ENCODE assay signal across 9 cellular contexts in genomic region chr9:112020680-112021596, GRCh38.
DNase-seq lines count a peak whose midpoint lies in the region; ATAC-seq and TF ChIP-seq lines count a peak whose summit lies in the region.
"Had no signal": no experiment of that assay in that cellular context is flagged by ENCODE, and none has a peak within 500 bp of the region (broad histone marks: within the 10 kb centered on the region; RNA-seq: fewer than 3 reads in every experiment).

No MANE protein-coding gene starts in this region.

- no peak for TF ChIP-seq CTCF in liver (IDR thresholded peaks at IDR 0.05; ENCODE audit: low read depth, low read length, missing input control)

- no peaks in the 10 kb centered on the region for H3K27me3 ChIP-seq in liver (ENCODE audit: control insufficient read depth in 4 of 4, insufficient read depth in 4 of 4, low read length in 3 of 4)

- peaks cover 0 to 26% (median 7%) of the 10 kb centered on the region in 4 donors for H3K4me1 ChIP-seq in liver (ENCODE audit: control insufficient read depth in 4 of 4, insufficient read depth in 4 of 4, low read length in 3 of 4)

- H3K4me3 ChIP-seq in liver (ENCODE audit: low read depth in 1 of 3, low read length in 3 of 3), result no peak overlapping the region

- 61% methylated on average over 12 of the region's 12 CpGs for WGBS in liver

- H3K27ac ChIP-seq in liver (ENCODE audit: low read depth in 1 of 2, low read length in 2 of 2), result peak overlapping the region; percentile 81 to 94

- peak overlapping the region; percentile 12 to 69 for H3K9ac ChIP-seq in liver (ENCODE audit: low read depth in 1 of 2, low read length in 2 of 2)

- no peak for TF ChIP-seq POLR2A in GM18505 (IDR thresholded peaks at IDR 0.05; ENCODE audit: borderline replicate concordance, extremely low read depth, insufficient read depth, insufficient read length)

- peak; percentile 46 for ATAC-seq in GM18505 (IDR thresholded peaks at IDR 0.05; ENCODE audit: unreplicated experiment)
- peak; percentile 63 for ATAC-seq in HG02678 (IDR thresholded peaks at IDR 0.05; ENCODE audit: unreplicated experiment)
- peak; percentile 82 for ATAC-seq in SK-N-SH treated with all-trans-retinoic acid at 6 μM for 48 hours

- DNase-seq in germinal center (ENCODE audit: low spot score) (no peak), SHP77 (lab: John Stamatoyannopoulos, UW) (no peak)
- DNase-seq in activated CD4-positive, alpha-beta T cell treated with anti-CD3 and anti-CD28 coated beads for 48 hours, result no peak
- no peak for DNase-seq in stimulated activated CD4-positive, alpha-beta T cell treated with anti-CD3 and anti-CD28 coated beads, Interleukin-4, amount 100 ng/mL, for 1 hour
- DNase-seq: activated effector memory CD4-positive, alpha-beta T cell treated with anti-CD3 and anti-CD28 coated beads, Interleukin-2, amount 50 U/mL, for 16 hours had no signal

- H3K36me3 ChIP-seq in liver (ENCODE audit: control insufficient read depth in 4 of 4, insufficient read depth in 3 of 4, low read depth in 1 of 4, low read length in 3 of 4), result no peaks in the 10 kb centered on the region

- H3K9me3 ChIP-seq in liver (ENCODE audit: control insufficient read depth in 4 of 4, low read length in 3 of 4), result no peaks in the 10 kb centered on the region

- peak; percentile 12 to 39 for TF ChIP-seq RAD21 in liver (IDR thresholded peaks at IDR 0.05)

TF ChIP-seq in SK-N-SH treated with all-trans-retinoic acid at 6 μM for 48 hours, 23 proteins besides CTCF, POLR2A, EP300 and RAD21 (continues in another document):
- TF ChIP-seq SNAI2 (CRISPR knock-in tag; IDR thresholded peaks at IDR 0.05) (no peak), CREB5 (CRISPR knock-in tag; IDR thresholded peaks at IDR 0.05; ENCODE audit: low read depth) (no peak), BACH2 (CRISPR knock-in tag; IDR thresholded peaks at IDR 0.05; ENCODE audit: borderline replicate concordance) (no peak), PATZ1 (CRISPR knock-in tag; IDR thresholded peaks at IDR 0.05; ENCODE audit: borderline replicate concordance) (no peak), OSR1 (CRISPR knock-in tag; IDR thresholded peaks at IDR 0.05) (no peak), TSHZ2 (CRISPR knock-in tag; IDR thresholded peaks at IDR 0.05) (no peak)

TF ChIP-seq in liver, 16 proteins besides CTCF, POLR2A, EP300 and RAD21:
- TF ChIP-seq JUND (IDR thresholded peaks at IDR 0.05), result peak in 1 of 2 donors; percentile 66
- peak in 1 of 2 donors; percentile 60 for TF ChIP-seq RXRA (IDR thresholded peaks at IDR 0.05)
- TF ChIP-seq SP1 (IDR thresholded peaks at IDR 0.05), result peak; percentile 23
- peak in 1 of 2 donors; percentile 56 for TF ChIP-seq HNF4A (conservative IDR thresholded peaks at IDR 0.05)
- no peak for TF ChIP-seq TAF1 (conservative IDR thresholded peaks at IDR 0.05)
- peak; percentile 24 for TF ChIP-seq NR2F2 (IDR thresholded peaks at IDR 0.05)
